ENCODE assay signal across 8 cellular contexts in the genomic region with DNA sequence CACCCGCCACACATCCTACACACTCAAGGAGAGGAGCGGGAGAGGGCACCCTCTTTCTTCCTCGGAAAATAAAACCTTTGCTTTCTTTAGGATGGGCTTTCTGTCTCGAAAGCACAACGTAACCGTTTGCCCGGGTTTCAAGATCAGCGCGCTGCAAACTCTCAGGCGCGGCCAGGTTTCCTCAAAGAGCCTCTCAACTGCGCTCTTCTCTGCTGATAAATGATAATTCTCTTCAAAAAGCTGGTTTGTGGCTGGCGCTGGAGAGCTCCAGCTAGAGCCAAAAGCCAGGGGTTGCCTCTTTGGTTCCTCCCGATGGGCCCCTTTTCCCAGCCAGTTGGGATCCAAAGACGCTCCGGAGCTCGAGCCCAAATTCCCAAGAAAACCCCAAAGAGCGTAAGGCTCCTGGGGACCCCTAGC. TPM values are rescaled to one million over a fixed set of nuclear protein-coding genes. Genes with fewer than 3 reads are reported as not detected.
DNase-seq lines count a peak whose midpoint lies in the region; ATAC-seq and TF ChIP-seq lines count a peak whose summit lies in the region.

No MANE protein-coding gene starts in this region.

- TF ChIP-seq CTCF in Caco-2 (IDR thresholded peaks at IDR 0.05; ENCODE audit: insufficient read depth in 1 of 2, low read depth in 1 of 2, low read length in 1 of 2, severe bottlenecking in 1 of 2, unreplicated experiment in 1 of 2) = no peak

- H3K36me3 ChIP-seq in Caco-2 (ENCODE audit: control insufficient read depth, insufficient read depth, low read length) = no peaks in the 10 kb centered on the region
- H3K36me3 ChIP-seq in effector memory CD4-positive, alpha-beta T cell (ENCODE audit: control insufficient read depth, insufficient read depth, low read length) = no peaks in the 10 kb centered on the region

- POLR2A ChIA-PET in Caco-2 (lab: Charles Lee) = interaction anchor here (0.5 kb wide), 1 partner anchor 404 kb away, joined by 6 read pairs; no protein-coding TSS in a partner anchor
- POLR2A ChIA-PET in naive thymus-derived CD8-positive, alpha-beta T cell (lab: Charles Lee) = no interaction called here

- H3K9me3 Mint-ChIP-seq in Caco-2 (ENCODE audit: unreplicated experiment) = no peaks in the 10 kb centered on the region
- H3K9me3 Mint-ChIP-seq in naive thymus-derived CD8-positive, alpha-beta T cell = no peaks in the 10 kb centered on the region

- peak; percentile 6 for ATAC-seq in GM21619 (IDR thresholded peaks at IDR 0.05; ENCODE audit: unreplicated experiment)
- ATAC-seq in naive thymus-derived CD8-positive, alpha-beta T cell = peak; percentile 19 to 32

- H3K27ac ChIP-seq in effector memory CD4-positive, alpha-beta T cell (ENCODE audit: insufficient read depth, low read length, poor library complexity, severe bottlenecking) = no peak overlapping the region

- DNase-seq in Caco-2 (peak in 1 of 2 experiments; percentile 45), NCI-H524 treated with DMSO at 0.1 percent for 48 hours (lab: John Stamatoyannopoulos, UW) (peak; percentile 26), AG08396 (ENCODE audit: low spot score) (no peak), NAMALWA (ENCODE audit: low spot score) (no peak)
- DNase-seq in effector memory CD4-positive, alpha-beta T cell = no peak
- no peak for DNase-seq in naive thymus-derived CD8-positive, alpha-beta T cell
- DNase-seq in central memory CD4-positive, alpha-beta T cell = no peak

- no TSS peak for BruUV-seq in Caco-2 (replicated peaks; lab: Mats Ljungman, UMichigan)

- peak overlapping the region; percentile 93 for H3K27ac Mint-ChIP-seq in Caco-2 (ENCODE audit: unreplicated experiment)
- H3K27ac Mint-ChIP-seq in naive thymus-derived CD8-positive, alpha-beta T cell = peak overlapping the region in 1 of 10 donors; percentile 60

- no peaks in the 10 kb centered on the region for H3K9me3 ChIP-seq in Caco-2
- no peaks in the 10 kb centered on the region for H3K9me3 ChIP-seq in effector memory CD4-positive, alpha-beta T cell (ENCODE audit: control insufficient read depth, low read length)

- intact Hi-C loops in Caco-2 (cut with micrococcal nuclease; ENCODE audit: unreplicated experiment) = loop anchor here (1.0 to 5.0 kb wide), 5 partner anchors 174 to 451 kb away; no protein-coding TSS in a partner anchor

- H3K27me3 ChIP-seq in Caco-2 (replicated peaks; ENCODE audit: control insufficient read depth, insufficient read depth, low read length) = no peaks in the 10 kb centered on the region
- H3K27me3 ChIP-seq in effector memory CD4-positive, alpha-beta T cell (replicated peaks; ENCODE audit: control insufficient read depth, insufficient read depth, low read length, poor library complexity, severe bottlenecking) = no peaks in the 10 kb centered on the region

- H3K27me3 Mint-ChIP-seq in Caco-2 (ENCODE audit: insufficient read depth, unreplicated experiment) = no peaks in the 10 kb centered on the region
- H3K27me3 Mint-ChIP-seq in naive thymus-derived CD8-positive, alpha-beta T cell = peaks cover 0 to 21% (median 13%) of the 10 kb centered on the region in 5 donors

- peaks cover 50% of the 10 kb centered on the region for H3K4me1 Mint-ChIP-seq in Caco-2 (ENCODE audit: low read depth, unreplicated experiment)
- peaks cover 2 to 29% (median 20%) of the 10 kb centered on the region in 4 donors for H3K4me1 Mint-ChIP-seq in naive thymus-derived CD8-positive, alpha-beta T cell

- CTCF ChIA-PET in Caco-2 (lab: Charles Lee) = interaction anchor here (0.6 to 1.4 kb wide), 9 partner anchors 88 to 591 kb away, joined by 3 to 7 read pairs (median 4); no protein-coding TSS in a partner anchor

- peaks cover 30% of the 10 kb centered on the region for H3K36me3 Mint-ChIP-seq in Caco-2 (ENCODE audit: insufficient read depth, unreplicated experiment)
- no peaks in the 10 kb centered on the region for H3K36me3 Mint-ChIP-seq in naive thymus-derived CD8-positive, alpha-beta T cell

- H3K4me3 ChIP-seq in Caco-2 (ENCODE audit: low read depth, low read length) = peak overlapping the region; percentile 76
- peak overlapping the region; percentile 40 for H3K4me3 ChIP-seq in effector memory CD4-positive, alpha-beta T cell (ENCODE audit: insufficient read depth, low read depth, low read length, poor library complexity, severe bottlenecking)

- peak overlapping the region; percentile 84 for H3K4me3 Mint-ChIP-seq in Caco-2 (ENCODE audit: unreplicated experiment)
- H3K4me3 Mint-ChIP-seq in naive thymus-derived CD8-positive, alpha-beta T cell = peak overlapping the region; percentile 56 to 92 (median 76)

- peaks cover 55% of the 10 kb centered on the region for H3K4me1 ChIP-seq in Caco-2
- H3K4me1 ChIP-seq in effector memory CD4-positive, alpha-beta T cell (ENCODE audit: control insufficient read depth, insufficient read depth, low read length, poor library complexity, severe bottlenecking) = peaks cover 2% of the 10 kb centered on the region

RNA-seq across cellular contexts. Expression of a gene that starts 0.5 kb away (rescaled TPM):
- total RNA-seq in Caco-2 (2022) = 101 and 105 TPM in 2 replicates
- total RNA-seq in naive thymus-derived CD8-positive, alpha-beta T cell = 1 to 10 TPM; 2.6 to 3.8 TPM
- polyA plus RNA-seq in naive thymus-derived CD8-positive, alpha-beta T cell = 1 to 10 TPM; 1.4 to 3.0 (median 2.8) TPM

Comparison
In these comparisons a context has a peak if more than half of its experiments do, and no peak if none do; other contexts are left out.
1. RNA of a gene that starts 0.5 kb away (total RNA-seq): 101 to 105 TPM in Caco-2; 2.6 to 3.8 TPM in naive thymus-derived CD8-positive, alpha-beta T cell; every median in the first group is over 10 times any median in the second.